ENCODE assay signal across 10 cellular contexts in the genomic region with DNA sequence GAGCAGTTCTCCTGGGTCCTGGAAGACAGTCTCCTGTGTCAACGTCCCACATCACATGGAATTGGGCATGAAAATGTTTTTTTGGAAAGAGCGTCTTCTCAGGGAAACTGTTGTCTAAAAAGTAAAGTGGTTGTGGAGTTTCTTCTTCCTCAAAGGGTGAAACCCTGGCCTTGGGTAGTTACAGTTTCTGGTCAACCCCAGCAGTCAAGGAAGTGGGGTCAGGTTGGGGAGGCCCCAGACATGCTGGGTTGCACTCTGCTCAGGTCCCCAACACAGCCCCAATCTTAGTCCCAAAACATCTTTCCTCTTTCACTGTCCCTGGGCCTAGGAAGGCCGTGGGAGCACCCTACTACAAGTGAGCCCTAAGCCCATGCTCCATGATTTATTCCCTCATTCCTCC. TPM values are rescaled to one million over a fixed set of nuclear protein-coding genes. Genes with fewer than 3 reads are reported as not detected.
DNase-seq lines count a peak whose midpoint lies in the region; ATAC-seq and TF ChIP-seq lines count a peak whose summit lies in the region.
"Had no signal": no experiment of that assay in that cellular context is flagged by ENCODE, and none has a peak within 500 bp of the region (broad histone marks: within the 10 kb centered on the region; RNA-seq: fewer than 3 reads in every experiment).

No MANE protein-coding gene starts in this region.

- no peak for TF ChIP-seq CTCF in chondrocyte (IDR thresholded peaks at IDR 0.05)

- POLR2A ChIA-PET in CD8-positive, alpha-beta memory T cell (lab: Charles Lee) = interaction anchor here (2.5 kb wide), 1 partner anchor 11 kb away, joined by 10 read pairs; no protein-coding TSS in a partner anchor

- H3K27me3 Mint-ChIP-seq in CD8-positive, alpha-beta memory T cell = peaks cover 21% of the 10 kb centered on the region in 2 donors
- H3K27me3 Mint-ChIP-seq in chondrocyte (ENCODE audit: low read depth) = peaks cover 18% of the 10 kb centered on the region

- H3K36me3 ChIP-seq in CD8-positive, alpha-beta memory T cell (ENCODE audit: insufficient read depth, low read length) = no peaks in the 10 kb centered on the region
- H3K36me3 ChIP-seq: vagina had no signal

- CTCF ChIA-PET in CD8-positive, alpha-beta memory T cell (lab: Charles Lee) = interaction anchor here (0.7 to 5.5 kb wide), 8 partner anchors 11 to 97 kb away, joined by 3 to 53 read pairs (median 4); a partner anchor contains a TSS

- peak overlapping the region; percentile 56 to 96 (median 89) for H3K4me3 Mint-ChIP-seq in CD8-positive, alpha-beta memory T cell
- no peak overlapping the region for H3K4me3 Mint-ChIP-seq in chondrocyte (ENCODE audit: unreplicated experiment)

- peak in 1 of 5 donors; percentile 45 for DNase-seq in CD8-positive, alpha-beta memory T cell
- DNase-seq in GM19238 (ENCODE audit: insufficient read length, low spot score) (peak; percentile 67), chondrocyte (ENCODE audit: low spot score) (peak; percentile 21), NCI-H2107 treated with DMSO at 0.1 percent for 48 hours (lab: John Stamatoyannopoulos, UW; ENCODE audit: unreplicated experiment) (no peak), activated gamma-delta T cell treated with Interleukin-2 at 50 U/mL for 16 hours (no peak), hippocampal formation (lab: John Stamatoyannopoulos, UW) (no peak), SK-N-DZ (ENCODE audit: low spot score) (no peak)
- DNase-seq: NCI-H2171 treated with DMSO at 0.1 percent for 48 hours had no signal

- no peaks in the 10 kb centered on the region for H3K9me3 ChIP-seq in CD8-positive, alpha-beta memory T cell (ENCODE audit: low read length)
- H3K9me3 ChIP-seq: vagina had no signal

- peak overlapping the region in 7 of 8 donors; percentile 67 to 96 (median 94) for H3K27ac Mint-ChIP-seq in CD8-positive, alpha-beta memory T cell
- no peak overlapping the region for H3K27ac Mint-ChIP-seq in chondrocyte (ENCODE audit: unreplicated experiment)

- H3K4me3 ChIP-seq in CD8-positive, alpha-beta memory T cell (ENCODE audit: low read length) = no peak overlapping the region

- H3K9me3 Mint-ChIP-seq in CD8-positive, alpha-beta memory T cell = no peaks in the 10 kb centered on the region
- no peaks in the 10 kb centered on the region for H3K9me3 Mint-ChIP-seq in chondrocyte (ENCODE audit: low read depth)

- peaks cover 38 to 51% (median 45%) of the 10 kb centered on the region in 3 donors for H3K4me1 Mint-ChIP-seq in CD8-positive, alpha-beta memory T cell
- H3K4me1 Mint-ChIP-seq in chondrocyte (ENCODE audit: low read depth) = peaks cover 36% of the 10 kb centered on the region

- H3K4me1 ChIP-seq in CD8-positive, alpha-beta memory T cell (ENCODE audit: insufficient read depth, low read length) = peaks cover 30% of the 10 kb centered on the region

- peaks cover 25% of the 10 kb centered on the region for H3K27me3 ChIP-seq in CD8-positive, alpha-beta memory T cell (ENCODE audit: insufficient read depth, low read length, poor library complexity, severe bottlenecking)

- H3K27ac ChIP-seq in CD8-positive, alpha-beta memory T cell (ENCODE audit: low read depth, low read length) = no peak overlapping the region
- H3K27ac ChIP-seq: vagina had no signal

- H3K36me3 Mint-ChIP-seq in CD8-positive, alpha-beta memory T cell = peaks cover 0 to 14% (median 0%) of the 10 kb centered on the region in 3 donors
- no peaks in the 10 kb centered on the region for H3K36me3 Mint-ChIP-seq in chondrocyte (ENCODE audit: low read depth)

- peak; percentile 26 for ATAC-seq in HG03175 (IDR thresholded peaks at IDR 0.05; ENCODE audit: unreplicated experiment)

RNA-seq across cellular contexts. Expression of a gene that starts 1.0 kb away (rescaled TPM):
- 10 to 100 TPM; 33.1 to 34.3 TPM for total RNA-seq in CD8-positive, alpha-beta memory T cell
- polyA plus RNA-seq in CD8-positive, alpha-beta memory T cell = 5.3 TPM
- total RNA-seq in chondrocyte = 3.0 to 7.0 TPM (median 6.2 TPM) in 3 replicates
- 17.0 and 22.0 TPM in 2 replicates for polyA plus RNA-seq in SK-N-DZ (2014; cell fraction: cytosol; rRNA removed)
- 19.9 and 24.9 TPM in 2 replicates for polyA plus RNA-seq in SK-N-DZ (2014; cell fraction: nucleus; rRNA removed)

RNA-seq across cellular contexts. Expression of a gene that starts 3.9 kb away (rescaled TPM):
- total RNA-seq in CD8-positive, alpha-beta memory T cell = not detected
- not detected for polyA plus RNA-seq in CD8-positive, alpha-beta memory T cell
- 0.05 TPM in 1 of 3 replicates, not detected in the others for total RNA-seq in chondrocyte
- polyA plus RNA-seq in SK-N-DZ (2014; cell fraction: cytosol; rRNA removed) = 32.0 and 34.0 TPM in 2 replicates
- 61.6 and 74.8 TPM in 2 replicates for polyA plus RNA-seq in SK-N-DZ (2014; cell fraction: nucleus; rRNA removed)

RNA-seq across cellular contexts. Expression of a gene that starts 9.0 kb away (rescaled TPM):
- 10 to 100 TPM; 34.8 to 35.7 TPM for total RNA-seq in CD8-positive, alpha-beta memory T cell
- 49.0 TPM for polyA plus RNA-seq in CD8-positive, alpha-beta memory T cell
- 71.5 to 83.1 TPM (median 75.7 TPM) in 3 replicates for total RNA-seq in chondrocyte
- polyA plus RNA-seq in SK-N-DZ (2014; cell fraction: cytosol; rRNA removed) = 52.7 and 59.7 TPM in 2 replicates
- 39.2 and 41.2 TPM in 2 replicates for polyA plus RNA-seq in SK-N-DZ (2014; cell fraction: nucleus; rRNA removed)

RNA-seq across cellular contexts. Expression of a gene that starts 19.4 kb away (rescaled TPM):
- 1,000 to 10,000 TPM; 2,387 to 2,400 TPM for total RNA-seq in CD8-positive, alpha-beta memory T cell
- polyA plus RNA-seq in CD8-positive, alpha-beta memory T cell = 460 TPM
- total RNA-seq in chondrocyte = 508 to 805 TPM (median 512 TPM) in 3 replicates
- polyA plus RNA-seq in SK-N-DZ (2014; cell fraction: cytosol; rRNA removed) = 1,614 and 1,776 TPM in 2 replicates
- 579 and 767 TPM in 2 replicates for polyA plus RNA-seq in SK-N-DZ (2014; cell fraction: nucleus; rRNA removed)

RNA-seq across cellular contexts. Expression of a gene that starts 43.0 kb away (rescaled TPM):
- 100 to 1,000 TPM; 116 TPM for total RNA-seq in CD8-positive, alpha-beta memory T cell
- polyA plus RNA-seq in CD8-positive, alpha-beta memory T cell = 3.6 TPM
- total RNA-seq in chondrocyte = 161 to 231 TPM (median 221 TPM) in 3 replicates
- polyA plus RNA-seq in SK-N-DZ (2014; cell fraction: cytosol; rRNA removed) = 53.3 and 54.4 TPM in 2 replicates
- polyA plus RNA-seq in SK-N-DZ (2014; cell fraction: nucleus; rRNA removed) = 213 and 272 TPM in 2 replicates

Comparison
In these comparisons a context has a peak if more than half of its experiments do, and no peak if none do; other contexts are left out.
1. DNase-seq: peak in GM19238 (single experiment) and chondrocyte (single experiment); none in NCI-H2107 treated with DMSO at 0.1 percent for 48 hours (single experiment), activated gamma-delta T cell treated with Interleukin-2 at 50 U/mL for 16 hours (single experiment), hippocampal formation (0 of 2) and SK-N-DZ (single experiment).